Comparison of ENCODE assay signal across 11 cellular contexts in the genomic region with DNA sequence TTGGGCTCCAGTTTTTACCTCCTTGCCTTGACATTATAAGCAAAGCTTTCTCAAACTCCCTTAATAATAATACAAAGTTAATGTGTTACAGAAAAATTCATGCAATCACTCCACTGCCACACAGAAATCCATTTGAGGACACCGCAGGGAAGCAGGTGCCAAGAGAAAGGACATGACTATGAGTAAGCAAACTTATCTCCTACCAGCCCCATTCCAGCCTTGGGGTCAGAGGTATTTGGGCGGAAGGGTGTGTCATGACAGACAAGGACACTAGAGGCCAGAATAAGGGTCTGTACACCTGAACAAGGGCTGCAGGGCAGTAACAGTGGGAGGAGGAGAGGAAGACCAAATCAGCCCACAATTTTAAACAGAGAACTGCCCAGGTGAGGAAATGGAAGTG. TPM values are rescaled to one million over a fixed set of nuclear protein-coding genes. Genes with fewer than 3 reads are reported as not detected.
DNase-seq lines count a peak whose midpoint lies in the region; TF ChIP-seq lines count a peak whose summit lies in the region.
"Had no signal": no experiment of that assay in that cellular context is flagged by ENCODE, and none has a peak within 500 bp of the region (broad histone marks: within the 10 kb centered on the region; RNA-seq: fewer than 3 reads in every experiment).

No MANE protein-coding gene starts in this region.

- peaks cover 88% of the 10 kb centered on the region for H3F3A ChIP-seq in neural progenitor cell (ENCODE audit: low read depth)

- no peaks in the 10 kb centered on the region for H3K9me3 Mint-ChIP-seq in Caco-2 (ENCODE audit: unreplicated experiment)
- no peaks in the 10 kb centered on the region for H3K9me3 Mint-ChIP-seq in neural progenitor cell
- H3K9me3 Mint-ChIP-seq in endothelial cell (ENCODE audit: unreplicated experiment), result no peaks in the 10 kb centered on the region

- H3K4me2 ChIP-seq in OCI-LY7 (ENCODE audit: low read length), result no peak overlapping the region
- no peak overlapping the region for H3K4me2 ChIP-seq in neural progenitor cell
- H3K4me2 ChIP-seq: SK-N-SH had no signal

- intact Hi-C loops in Caco-2 (cut with micrococcal nuclease; ENCODE audit: unreplicated experiment), result loop anchor here (1.0 to 2.0 kb wide), 2 partner anchors 9 to 13 kb away; a partner anchor contains a TSS
- intact Hi-C loops in OCI-LY7 (cut with micrococcal nuclease; ENCODE audit: unreplicated experiment), result no loop called here

- no peaks in the 10 kb centered on the region for H3K9me2 ChIP-seq in OCI-LY7 (ENCODE audit: insufficient read depth, low read length)
- H3K9me2 ChIP-seq: SK-N-SH had no signal

- H4K20me1 ChIP-seq in OCI-LY7 (ENCODE audit: insufficient read depth, low read length) (no peaks in the 10 kb centered on the region), neural progenitor cell (ENCODE audit: low read depth) (peaks cover 7% of the 10 kb centered on the region)

- H3K27ac Mint-ChIP-seq in Caco-2 (ENCODE audit: unreplicated experiment) (peak overlapping the region; percentile 85), neural progenitor cell (peak overlapping the region; percentile 24), endothelial cell (ENCODE audit: unreplicated experiment) (no peak overlapping the region)

- H3K27ac ChIP-seq in OCI-LY7 (ENCODE audit: low read depth, low read length, poor library complexity, severe bottlenecking) (peak overlapping the region; percentile 31), neural progenitor cell (no peak overlapping the region)

- no peak overlapping the region for H2AFZ ChIP-seq in OCI-LY7 (ENCODE audit: low read length)
- no peak overlapping the region for H2AFZ ChIP-seq in neural progenitor cell (replicated peaks)

- H3K4me1 ChIP-seq in Caco-2 (peaks cover 21% of the 10 kb centered on the region), OCI-LY7 (ENCODE audit: insufficient read depth, low read length, poor library complexity, severe bottlenecking) (peaks cover 30% of the 10 kb centered on the region), neural progenitor cell (peaks cover 8% of the 10 kb centered on the region)

- no TSS peak for BruUV-seq in Caco-2 (replicated peaks; lab: Mats Ljungman, UMichigan)
- BruUV-seq in OCI-LY7 (replicated peaks; lab: Mats Ljungman, UMichigan), result no TSS peak

- H3K27me3 ChIP-seq in Caco-2 (replicated peaks; ENCODE audit: control insufficient read depth, insufficient read depth, low read length), result no peaks in the 10 kb centered on the region
- no peaks in the 10 kb centered on the region for H3K27me3 ChIP-seq in neural progenitor cell

- CTCF ChIA-PET in Caco-2 (lab: Charles Lee) (interaction anchor here (1.6 kb wide), 2 partner anchors 19 to 41 kb away, joined by 4 read pairs; a partner anchor contains a TSS), OCI-LY7 (lab: Charles Lee; ENCODE audit: unreplicated experiment) (no interaction called here)

- no peak overlapping the region for H3K4me3 ChIP-seq in Caco-2 (ENCODE audit: low read depth, low read length)
- H3K4me3 ChIP-seq in OCI-LY7 (ENCODE audit: low read depth, low read length, poor library complexity, severe bottlenecking), result no peak overlapping the region
- H3K4me3 ChIP-seq in neural progenitor cell, result no peak overlapping the region

- H3K4me3 Mint-ChIP-seq in Caco-2 (ENCODE audit: unreplicated experiment), result peak overlapping the region; percentile 42
- H3K4me3 Mint-ChIP-seq in neural progenitor cell, result peak overlapping the region; percentile 41
- H3K4me3 Mint-ChIP-seq in endothelial cell (ENCODE audit: unreplicated experiment), result no peak overlapping the region

- TF ChIP-seq CTCF in Caco-2 (IDR thresholded peaks at IDR 0.05; ENCODE audit: insufficient read depth in 1 of 2, low read depth in 1 of 2, low read length in 1 of 2, severe bottlenecking in 1 of 2, unreplicated experiment in 1 of 2) (peak in 1 of 2 experiments; percentile 19), OCI-LY7 (conservative IDR thresholded peaks at IDR 0.05; ENCODE audit: low read length) (no peak), neural progenitor cell (IDR thresholded peaks at IDR 0.05) (no peak), endothelial cell (IDR thresholded peaks at IDR 0.05; ENCODE audit: unreplicated experiment) (no peak)

- H3K4me1 Mint-ChIP-seq in Caco-2 (ENCODE audit: low read depth, unreplicated experiment) (peaks cover 36% of the 10 kb centered on the region), neural progenitor cell (peaks cover 21% of the 10 kb centered on the region), endothelial cell (ENCODE audit: unreplicated experiment) (peaks cover 19% of the 10 kb centered on the region)

- no peak overlapping the region for H3K9ac ChIP-seq in neural progenitor cell
- H3K9ac ChIP-seq: SK-N-SH had no signal

- H3K36me3 ChIP-seq in Caco-2 (ENCODE audit: control insufficient read depth, insufficient read depth, low read length), result peaks cover 14% of the 10 kb centered on the region
- H3K36me3 ChIP-seq in OCI-LY7 (ENCODE audit: insufficient read depth, low read length), result peaks cover 99% of the 10 kb centered on the region
- peaks cover 17% of the 10 kb centered on the region for H3K36me3 ChIP-seq in neural progenitor cell

- H3K27me3 Mint-ChIP-seq in Caco-2 (ENCODE audit: insufficient read depth, unreplicated experiment) (no peaks in the 10 kb centered on the region), neural progenitor cell (ENCODE audit: insufficient read depth, low read depth) (peaks cover 8% of the 10 kb centered on the region), endothelial cell (ENCODE audit: unreplicated experiment) (peaks cover 4% of the 10 kb centered on the region)

- no peaks in the 10 kb centered on the region for H3K9me3 ChIP-seq in Caco-2
- no peaks in the 10 kb centered on the region for H3K9me3 ChIP-seq in OCI-LY7 (ENCODE audit: low read length)
- no peaks in the 10 kb centered on the region for H3K9me3 ChIP-seq in neural progenitor cell (ENCODE audit: low read depth)
- H3K9me3 ChIP-seq: SK-N-SH had no signal

- H3K36me3 Mint-ChIP-seq in Caco-2 (ENCODE audit: insufficient read depth, unreplicated experiment) (peaks cover 100% of the 10 kb centered on the region), neural progenitor cell (peaks cover 52% of the 10 kb centered on the region), endothelial cell (ENCODE audit: low read depth, unreplicated experiment) (peaks cover 51% of the 10 kb centered on the region)

- H3K79me2 ChIP-seq in OCI-LY7 (ENCODE audit: insufficient read depth, low read depth, low read length) (peaks cover 10% of the 10 kb centered on the region; the same call in 1 of the 2 replicates), neural progenitor cell (ENCODE audit: low read depth) (peaks cover 23% of the 10 kb centered on the region)

- POLR2A ChIA-PET in Caco-2 (lab: Charles Lee), result interaction anchor here (1.7 to 2.0 kb wide), 2 partner anchors 14 to 48 kb away, joined by 7 to 13 read pairs; a partner anchor contains a TSS
- POLR2A ChIA-PET in OCI-LY7 (lab: Charles Lee), result no interaction called here

- DNase-seq in Caco-2 (peak; percentile 86 to 89), OCI-LY7 (ENCODE audit: low spot score) (no peak), glomerular visceral epithelial cell (ENCODE audit: extremely low spot score) (peak; percentile 53), neural progenitor cell (ENCODE audit: low spot score) (no peak), HuH-7 (ENCODE audit: low spot score) (no peak), hypothalamus (lab: John Stamatoyannopoulos, UW) (no peak), H4 (ENCODE audit: low spot score) (no peak), endothelial cell (ENCODE audit: low spot score) (no peak)
- DNase-seq: activated effector memory CD4-positive, alpha-beta T cell treated with Interleukin-2 at 50 U/mL for 16 hours; NCI-H1436 treated with DMSO at 0.1 percent for 48 hours; SK-N-SH had no signal

RNA-seq across cellular contexts. Expression of a gene that starts 5.9 kb away (rescaled TPM):
- total RNA-seq in Caco-2 (2022) (not detected in 2 replicates), OCI-LY7 (2022) (not detected in 2 replicates), neural progenitor cell (ENCODE audit: low replicate concordance) (2.0 TPM in 1 of 2 replicates, not detected in the other), endothelial cell (ENCODE audit: unreplicated experiment) (1.1 TPM)
- total RNA-seq in OCI-LY7 (2014; rRNA removed; shearing (Covaris generic)), result not detected in 2 replicates
- 0.41 TPM in 1 of 2 replicates, not detected in the other for total RNA-seq in H4 (2014; rRNA removed; shearing (Covaris generic))

RNA-seq across cellular contexts. Expression of a gene that starts 6.1 kb away (rescaled TPM):
- total RNA-seq in Caco-2 (2022) (39.2 and 48.2 TPM in 2 replicates), OCI-LY7 (2022) (46.2 and 46.7 TPM in 2 replicates), neural progenitor cell (ENCODE audit: low replicate concordance) (34.6 and 63.1 TPM in 2 replicates), endothelial cell (ENCODE audit: unreplicated experiment) (53.6 TPM)
- 20.7 and 21.6 TPM in 2 replicates for total RNA-seq in OCI-LY7 (2014; rRNA removed; shearing (Covaris generic))
- 128 TPM in 2 replicates for total RNA-seq in H4 (2014; rRNA removed; shearing (Covaris generic))

RNA-seq across cellular contexts. Expression of a gene that starts 13.9 kb away (rescaled TPM):
- total RNA-seq in Caco-2 (2022) (60.0 and 62.9 TPM in 2 replicates), OCI-LY7 (2022) (59.2 and 64.4 TPM in 2 replicates), neural progenitor cell (ENCODE audit: low replicate concordance) (30.9 and 32.5 TPM in 2 replicates), endothelial cell (ENCODE audit: unreplicated experiment) (43.6 TPM)
- total RNA-seq in OCI-LY7 (2014; rRNA removed; shearing (Covaris generic)), result 8.3 and 19.2 TPM in 2 replicates
- total RNA-seq in H4 (2014; rRNA removed; shearing (Covaris generic)), result 4.7 and 5.0 TPM in 2 replicates

RNA-seq across cellular contexts. Expression of a gene that starts 14.9 kb away (rescaled TPM):
- total RNA-seq in Caco-2 (2022) (47.0 and 53.6 TPM in 2 replicates), OCI-LY7 (2022) (70.2 and 75.1 TPM in 2 replicates), neural progenitor cell (ENCODE audit: low replicate concordance) (55.7 and 78.4 TPM in 2 replicates), endothelial cell (ENCODE audit: unreplicated experiment) (38.1 TPM)
- total RNA-seq in OCI-LY7 (2014; rRNA removed; shearing (Covaris generic)), result 36.7 and 51.7 TPM in 2 replicates
- total RNA-seq in H4 (2014; rRNA removed; shearing (Covaris generic)), result 35.0 and 46.9 TPM in 2 replicates

RNA-seq across cellular contexts. Expression of a gene that starts 24.0 kb away (rescaled TPM):
- total RNA-seq in Caco-2 (2022) (0.35 and 0.64 TPM in 2 replicates), OCI-LY7 (2022) (0.65 TPM in 2 replicates), neural progenitor cell (ENCODE audit: low replicate concordance) (0.40 TPM in 1 of 2 replicates, not detected in the other), endothelial cell (ENCODE audit: unreplicated experiment) (0.44 TPM)
- 0.79 and 1.3 TPM in 2 replicates for total RNA-seq in OCI-LY7 (2014; rRNA removed; shearing (Covaris generic))
- total RNA-seq in H4 (2014; rRNA removed; shearing (Covaris generic)), result 0.14 TPM in 1 of 2 replicates, not detected in the other

Comparison
In these comparisons a context has a peak if more than half of its experiments do, and no peak if none do; other contexts are left out.
1. DNase-seq: peak in Caco-2 (2 of 2) and glomerular visceral epithelial cell (single experiment); none in OCI-LY7 (single experiment), neural progenitor cell (single experiment), HuH-7 (single experiment), hypothalamus (0 of 51), H4 (single experiment) and endothelial cell (single experiment).